9 cellular contexts compared by ENCODE assay signal in genomic region chr11:12223771-12224536, GRCh38.
DNase-seq lines count a peak whose midpoint lies in the region; ATAC-seq, FAIRE-seq and TF ChIP-seq lines count a peak whose summit lies in the region.
"Had no signal": no experiment of that assay in that cellular context is flagged by ENCODE, and none has a peak within 500 bp of the region (broad histone marks: within the 10 kb centered on the region; RNA-seq: fewer than 3 reads in every experiment).

No MANE protein-coding gene starts in this region.

- DNase-seq in HTR-8/SVneo (ENCODE audit: insufficient read length, low spot score) (no peak), osteocyte (ENCODE audit: extremely low spot score, unreplicated experiment) (no peak), DMS 273 treated with DMSO at 0.1 percent for 48 hours (lab: John Stamatoyannopoulos, UW) (no peak), GM20000 (ENCODE audit: low spot score) (no peak)
- DNase-seq in activated naive CD8-positive, alpha-beta T cell treated with anti-CD3 and anti-CD28 coated beads, Interleukin-2, amount 10 ng/mL, durations not matched to agents 7 days and 5 days, result no peak
- DNase-seq in stimulated activated CD4-positive, alpha-beta T cell treated with anti-CD3 and anti-CD28 coated beads, Interleukin-2, amount 100 ng/mL, for 48 hours, result no peak

- peaks cover 32% of the 10 kb centered on the region for H3K4me1 Mint-ChIP-seq in activated naive CD8-positive, alpha-beta T cell treated with anti-CD3 and anti-CD28 coated beads, Interleukin-2, amount 10 ng/mL, durations not matched to agents 7 days and 5 days
- peaks cover 15% of the 10 kb centered on the region for H3K4me1 Mint-ChIP-seq in osteocyte (ENCODE audit: unreplicated experiment)

- FAIRE-seq in HTR-8/SVneo (lab: Jason Lieb, UNC), result peak; percentile 28
- FAIRE-seq: H1 had no signal

- H3K27ac Mint-ChIP-seq in activated naive CD8-positive, alpha-beta T cell treated with anti-CD3 and anti-CD28 coated beads, Interleukin-2, amount 10 ng/mL, durations not matched to agents 7 days and 5 days, result peak overlapping the region; percentile 88
- peak overlapping the region; percentile 23 for H3K27ac Mint-ChIP-seq in osteocyte (ENCODE audit: unreplicated experiment)

- no peak for TF ChIP-seq CTCF in osteocyte (IDR thresholded peaks at IDR 0.05)
- TF ChIP-seq CTCF in GM20000 (IDR thresholded peaks at IDR 0.05; ENCODE audit: extremely low read depth, missing control alignments), result no peak

- POLR2A ChIA-PET in activated naive CD8-positive, alpha-beta T cell treated with anti-CD3 and anti-CD28 coated beads, Interleukin-2, amount 10 ng/mL, durations not matched to agents 7 days and 5 days (lab: Charles Lee), result interaction anchor here (0.6 to 3.7 kb wide), 12 partner anchors 8 to 1415 kb away, joined by 3 to 41 read pairs (median 6); partner anchors contain the start of gene EIF4G2

- H3K4me3 Mint-ChIP-seq in activated naive CD8-positive, alpha-beta T cell treated with anti-CD3 and anti-CD28 coated beads, Interleukin-2, amount 10 ng/mL, durations not matched to agents 7 days and 5 days, result peak overlapping the region; percentile 66
- no peak overlapping the region for H3K4me3 Mint-ChIP-seq in osteocyte (ENCODE audit: unreplicated experiment)

- no peaks in the 10 kb centered on the region for H3K9me3 Mint-ChIP-seq in activated naive CD8-positive, alpha-beta T cell treated with anti-CD3 and anti-CD28 coated beads, Interleukin-2, amount 10 ng/mL, durations not matched to agents 7 days and 5 days
- no peaks in the 10 kb centered on the region for H3K9me3 Mint-ChIP-seq in osteocyte (ENCODE audit: unreplicated experiment)

- H3K27me3 Mint-ChIP-seq in activated naive CD8-positive, alpha-beta T cell treated with anti-CD3 and anti-CD28 coated beads, Interleukin-2, amount 10 ng/mL, durations not matched to agents 7 days and 5 days, result no peaks in the 10 kb centered on the region
- H3K27me3 Mint-ChIP-seq in osteocyte (ENCODE audit: unreplicated experiment), result no peaks in the 10 kb centered on the region

- peaks cover 51% of the 10 kb centered on the region for H3K36me3 Mint-ChIP-seq in activated naive CD8-positive, alpha-beta T cell treated with anti-CD3 and anti-CD28 coated beads, Interleukin-2, amount 10 ng/mL, durations not matched to agents 7 days and 5 days
- H3K36me3 Mint-ChIP-seq in osteocyte (ENCODE audit: unreplicated experiment), result peaks cover 3% of the 10 kb centered on the region

- ATAC-seq in GM18517 (IDR thresholded peaks at IDR 0.05; ENCODE audit: unreplicated experiment) (peak; percentile 6), HG03097 (IDR thresholded peaks at IDR 0.05; ENCODE audit: low FRiP score, unreplicated experiment) (no peak)
- ATAC-seq in activated naive CD8-positive, alpha-beta T cell treated with anti-CD3 and anti-CD28 coated beads, Interleukin-2, amount 10 ng/mL, durations not matched to agents 7 days and 5 days (ENCODE audit: low read depth), result no peak
